ENCODE assay signal across 17 cellular contexts in the genomic region with DNA sequence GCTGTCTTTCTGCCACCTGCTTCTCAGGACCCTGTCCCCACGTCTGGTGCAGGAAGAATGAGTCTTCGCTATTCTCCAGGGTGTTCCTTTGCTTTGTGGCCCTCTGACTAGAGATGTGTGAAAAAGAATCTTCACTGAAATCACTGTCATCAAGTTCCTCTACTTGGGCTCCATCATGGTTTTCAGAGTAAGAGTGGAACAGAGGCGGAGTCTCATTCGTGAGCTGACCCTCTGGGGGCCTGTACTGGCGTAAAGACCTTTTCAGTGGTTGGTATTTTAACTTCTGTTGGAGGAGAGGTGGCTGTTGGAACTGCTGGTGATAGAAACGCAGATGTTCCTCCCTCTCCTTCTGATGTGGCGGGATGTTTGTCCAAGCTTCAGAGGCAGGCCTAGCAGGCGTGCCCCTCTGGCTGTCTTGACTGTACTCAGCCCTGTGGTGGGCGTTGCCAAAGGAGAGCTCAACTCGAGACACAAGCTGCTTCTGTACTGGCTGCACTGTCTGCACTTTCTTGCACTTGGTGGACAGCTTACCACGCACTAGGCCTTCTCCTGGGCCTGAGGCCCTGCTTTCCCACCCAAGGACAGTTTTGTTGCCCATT.
DNase-seq lines count a peak whose midpoint lies in the region; ATAC-seq and TF ChIP-seq lines count a peak whose summit lies in the region.
"Had no signal": no experiment of that assay in that cellular context is flagged by ENCODE, and none has a peak within 500 bp of the region (broad histone marks: within the 10 kb centered on the region; RNA-seq: fewer than 3 reads in every experiment).

No MANE protein-coding gene starts in this region.

- TF ChIP-seq CTCF in right atrium auricular region (IDR thresholded peaks at IDR 0.05): no peak
- TF ChIP-seq CTCF in tibial nerve (IDR thresholded peaks at IDR 0.05): no peak

- H3K9me3 ChIP-seq in right atrium auricular region (no peaks in the 10 kb centered on the region), tibial nerve (no peaks in the 10 kb centered on the region)
- no peaks in the 10 kb centered on the region for H3K9me3 ChIP-seq in naive thymus-derived CD4-positive, alpha-beta T cell (ENCODE audit: control insufficient read depth in 2 of 3, low read length in 3 of 3)
- H3K9me3 ChIP-seq: sigmoid colon had no signal

- H3K27ac ChIP-seq in right atrium auricular region (peak overlapping the region in 1 of 2 donors; percentile 7), tibial nerve (peak overlapping the region in 2 of 4 donors; percentile 43 to 85)
- H3K27ac ChIP-seq in naive thymus-derived CD4-positive, alpha-beta T cell (ENCODE audit: low read depth, low read length): peak overlapping the region; percentile 49
- H3K27ac ChIP-seq: cardiac muscle cell had no signal

- no peaks in the 10 kb centered on the region for H3K27me3 ChIP-seq in right atrium auricular region
- H3K27me3 ChIP-seq in naive thymus-derived CD4-positive, alpha-beta T cell (ENCODE audit: control insufficient read depth in 2 of 2, insufficient read depth in 2 of 2, low read length in 2 of 2): no peaks in the 10 kb centered on the region
- H3K27me3 ChIP-seq in tibial nerve: no peaks in the 10 kb centered on the region
- H3K27me3 ChIP-seq: cardiac muscle cell, sigmoid colon had no signal

- peaks cover 15% of the 10 kb centered on the region for H3K4me1 Mint-ChIP-seq in activated T-helper 1 cell treated with anti-CD3 and anti-CD28 coated beads, Interleukin-12 subunit alpha, Interleukin-12 subunit beta, Interleukin-2, Interleukin-4 antibody, amounts not matched to agents 30 ng/mL and 10 ng/mL and 1 ng/mL, durations not matched to agents 14 hours and 24 hours and 36 hours (ENCODE audit: low read depth)
- peaks cover 9 to 26% (median 17%) of the 10 kb centered on the region in 7 donors for H3K4me1 Mint-ChIP-seq in naive thymus-derived CD4-positive, alpha-beta T cell

- TF ChIP-seq EP300 in tibial nerve (IDR thresholded peaks at IDR 0.05): no peak

- peak; percentile 27 for ATAC-seq in Right ventricle myocardium inferior
- no peak for ATAC-seq in naive thymus-derived CD4-positive, alpha-beta T cell
- ATAC-seq in HG02763 (IDR thresholded peaks at IDR 0.05; ENCODE audit: unreplicated experiment): no peak
- no peak for ATAC-seq in left colon

- H3K4me3 Mint-ChIP-seq in activated T-helper 1 cell treated with anti-CD3 and anti-CD28 coated beads, Interleukin-12 subunit alpha, Interleukin-12 subunit beta, Interleukin-2, Interleukin-4 antibody, amounts not matched to agents 30 ng/mL and 10 ng/mL and 1 ng/mL, durations not matched to agents 14 hours and 24 hours and 36 hours: no peak overlapping the region
- peak overlapping the region in 8 of 10 donors; percentile 10 to 63 (median 47) for H3K4me3 Mint-ChIP-seq in naive thymus-derived CD4-positive, alpha-beta T cell
- H3K4me3 Mint-ChIP-seq: activated CD4-positive, alpha-beta memory T cell treated with anti-CD3 and anti-CD28 coated beads for 36 hours had no signal

- CTCF ChIA-PET in naive thymus-derived CD4-positive, alpha-beta T cell (lab: Charles Lee): interaction anchor here (0.5 to 1.0 kb wide), 2 partner anchors 14 to 35 kb away, joined by 3 to 4 read pairs; no protein-coding TSS in a partner anchor

- no peaks in the 10 kb centered on the region for H3K9me3 Mint-ChIP-seq in activated T-helper 1 cell treated with anti-CD3 and anti-CD28 coated beads, Interleukin-12 subunit alpha, Interleukin-12 subunit beta, Interleukin-2, Interleukin-4 antibody, amounts not matched to agents 30 ng/mL and 10 ng/mL and 1 ng/mL, durations not matched to agents 14 hours and 24 hours and 36 hours
- peaks cover 0 to 2% (median 0%) of the 10 kb centered on the region in 11 donors for H3K9me3 Mint-ChIP-seq in naive thymus-derived CD4-positive, alpha-beta T cell
- H3K9me3 Mint-ChIP-seq: activated CD4-positive, alpha-beta memory T cell treated with anti-CD3 and anti-CD28 coated beads for 36 hours had no signal

- H3K27me3 Mint-ChIP-seq in activated T-helper 1 cell treated with anti-CD3 and anti-CD28 coated beads, Interleukin-12 subunit alpha, Interleukin-12 subunit beta, Interleukin-2, Interleukin-4 antibody, amounts not matched to agents 30 ng/mL and 10 ng/mL and 1 ng/mL, durations not matched to agents 14 hours and 24 hours and 36 hours (ENCODE audit: insufficient read depth): no peaks in the 10 kb centered on the region
- no peaks in the 10 kb centered on the region for H3K27me3 Mint-ChIP-seq in naive thymus-derived CD4-positive, alpha-beta T cell
- H3K27me3 Mint-ChIP-seq: activated CD4-positive, alpha-beta memory T cell treated with anti-CD3 and anti-CD28 coated beads for 36 hours had no signal

- 67 to 75% methylated on average over 10 to 11 of the region's 11 CpGs for WGBS in tibial nerve, 2 donors

- POLR2A ChIA-PET in naive thymus-derived CD4-positive, alpha-beta T cell (lab: Charles Lee): interaction anchor here (1.1 to 1.4 kb wide), 2 partner anchors 119 to 121 kb away, joined by 3 to 6 read pairs; no protein-coding TSS in a partner anchor

- intact Hi-C loops in Right ventricle myocardium inferior (cut with DNase I) (loop anchor here (5.0 to 10.0 kb wide), 4 partner anchors 120 to 472 kb away; partner anchors contain the start of gene MYORG), left colon (cut with DNase I, micrococcal nuclease) (no loop called here)
- intact Hi-C loops in activated T-helper 1 cell treated with anti-CD3 and anti-CD28 coated beads, Interleukin-12 subunit alpha, Interleukin-12 subunit beta, Interleukin-2, Interleukin-4 antibody, amounts not matched to agents 30 ng/mL and 10 ng/mL and 1 ng/mL, durations not matched to agents 14 hours and 24 hours and 36 hours (cut with micrococcal nuclease): loop anchor here (5.0 kb wide), 1 partner anchor 70 kb away; the partner anchor contains the start of genes KIF24 and NUDT2
- intact Hi-C loops in naive thymus-derived CD4-positive, alpha-beta T cell (cut with micrococcal nuclease): loop anchor here (1.0 to 2.0 kb wide), 3 partner anchors 72 to 346 kb away; partner anchors contain the start of genes KIF24 (in 1 of the 2) and NUDT2 (in 1 of the 2)

- H3K4me1 ChIP-seq in right atrium auricular region: peaks cover 0 to 65% of the 10 kb centered on the region in 2 donors
- peaks cover 0 to 6% of the 10 kb centered on the region in 2 donors for H3K4me1 ChIP-seq in naive thymus-derived CD4-positive, alpha-beta T cell (ENCODE audit: control insufficient read depth in 2 of 2, insufficient read depth in 2 of 2, low read length in 2 of 2)
- peaks cover 0 to 59% (median 24%) of the 10 kb centered on the region in 4 donors for H3K4me1 ChIP-seq in tibial nerve

- peaks cover 6% of the 10 kb centered on the region for H3K36me3 Mint-ChIP-seq in activated T-helper 1 cell treated with anti-CD3 and anti-CD28 coated beads, Interleukin-12 subunit alpha, Interleukin-12 subunit beta, Interleukin-2, Interleukin-4 antibody, amounts not matched to agents 30 ng/mL and 10 ng/mL and 1 ng/mL, durations not matched to agents 14 hours and 24 hours and 36 hours (ENCODE audit: low read depth)
- peaks cover 0 to 7% (median 0%) of the 10 kb centered on the region in 5 donors for H3K36me3 Mint-ChIP-seq in naive thymus-derived CD4-positive, alpha-beta T cell

- peak; percentile 83 for DNase-seq in Right ventricle myocardium inferior (ENCODE audit: missing footprints)
- DNase-seq in right atrium auricular region (ENCODE audit: low spot score): no peak
- DNase-seq in activated T-helper 1 cell treated with anti-CD3 and anti-CD28 coated beads, Interleukin-12 subunit alpha, Interleukin-12 subunit beta, Interleukin-2, Interleukin-4 antibody, amounts not matched to agents 30 ng/mL and 10 ng/mL and 1 ng/mL, durations not matched to agents 14 hours and 24 hours and 36 hours (ENCODE audit: low spot score): no peak
- DNase-seq in naive thymus-derived CD4-positive, alpha-beta T cell: peak in 6 of 9 donors; percentile 16 to 41 (median 34)
- peak; percentile 39 to 48 for DNase-seq in tibial nerve (ENCODE audit: low spot score in 2 of 2)
- no peak for DNase-seq in C1 segment of cervical spinal cord (lab: John Stamatoyannopoulos, UW)
- no peak for DNase-seq in left colon
- DNase-seq: activated CD4-positive, alpha-beta memory T cell treated with anti-CD3 and anti-CD28 coated beads for 36 hours; effector CD4-positive, alpha-beta T cell; NCI-H2081 treated with DMSO at 0.1 percent for 48 hours; NCI-H774; RPMI8226; sigmoid colon; stimulated activated CD4-positive, alpha-beta T cell treated with anti-CD3 and anti-CD28 coated beads, Interleukin-4, amount 100 ng/mL, for 1 hour; T1000 had no signal

- H3K4me3 ChIP-seq in right atrium auricular region (no peak overlapping the region), tibial nerve (no peak overlapping the region)
- no peak overlapping the region for H3K4me3 ChIP-seq in naive thymus-derived CD4-positive, alpha-beta T cell (ENCODE audit: low read length)
- H3K4me3 ChIP-seq: cardiac muscle cell, sigmoid colon had no signal

- H3K36me3 ChIP-seq in right atrium auricular region (peaks cover 2% of the 10 kb centered on the region), tibial nerve (peaks cover 0 to under 1% (median 0%) of the 10 kb centered on the region in 3 donors)
- H3K36me3 ChIP-seq in naive thymus-derived CD4-positive, alpha-beta T cell (ENCODE audit: control insufficient read depth in 2 of 3, insufficient read depth in 3 of 3, low read length in 3 of 3): peaks cover 0 to 8% (median 0%) of the 10 kb centered on the region in 3 experiments
- H3K36me3 ChIP-seq: cardiac muscle cell had no signal

- TF ChIP-seq POLR2A in tibial nerve (IDR thresholded peaks at IDR 0.05): no peak

- peak overlapping the region; percentile 40 for H3K27ac Mint-ChIP-seq in activated T-helper 1 cell treated with anti-CD3 and anti-CD28 coated beads, Interleukin-12 subunit alpha, Interleukin-12 subunit beta, Interleukin-2, Interleukin-4 antibody, amounts not matched to agents 30 ng/mL and 10 ng/mL and 1 ng/mL, durations not matched to agents 14 hours and 24 hours and 36 hours
- H3K27ac Mint-ChIP-seq in naive thymus-derived CD4-positive, alpha-beta T cell: peak overlapping the region; percentile 65 to 94 (median 78)
- H3K27ac Mint-ChIP-seq: activated CD4-positive, alpha-beta memory T cell treated with anti-CD3 and anti-CD28 coated beads for 36 hours had no signal

Comparison
In these comparisons a context has a peak if more than half of its experiments do, and no peak if none do; other contexts are left out.
1. DNase-seq: peak in Right ventricle myocardium inferior (single experiment), naive thymus-derived CD4-positive, alpha-beta T cell (6 of 9) and tibial nerve (2 of 2); none in right atrium auricular region (single experiment), activated T-helper 1 cell treated with anti-CD3 and anti-CD28 coated beads, Interleukin-12 subunit alpha, Interleukin-12 subunit beta, Interleukin-2, Interleukin-4 antibody, amounts not matched to agents 30 ng/mL and 10 ng/mL and 1 ng/mL, durations not matched to agents 14 hours and 24 hours and 36 hours (single experiment), C1 segment of cervical spinal cord (0 of 14) and left colon (0 of 2).
2. intact Hi-C loops: an anchor here in Right ventricle myocardium inferior (5.0 to 10.0 kb wide), activated T-helper 1 cell treated with anti-CD3 and anti-CD28 coated beads, Interleukin-12 subunit alpha, Interleukin-12 subunit beta, Interleukin-2, Interleukin-4 antibody, amounts not matched to agents 30 ng/mL and 10 ng/mL and 1 ng/mL, durations not matched to agents 14 hours and 24 hours and 36 hours (5.0 kb wide) and naive thymus-derived CD4-positive, alpha-beta T cell (1.0 to 2.0 kb wide); none called in left colon.